In the genomic region with DNA sequence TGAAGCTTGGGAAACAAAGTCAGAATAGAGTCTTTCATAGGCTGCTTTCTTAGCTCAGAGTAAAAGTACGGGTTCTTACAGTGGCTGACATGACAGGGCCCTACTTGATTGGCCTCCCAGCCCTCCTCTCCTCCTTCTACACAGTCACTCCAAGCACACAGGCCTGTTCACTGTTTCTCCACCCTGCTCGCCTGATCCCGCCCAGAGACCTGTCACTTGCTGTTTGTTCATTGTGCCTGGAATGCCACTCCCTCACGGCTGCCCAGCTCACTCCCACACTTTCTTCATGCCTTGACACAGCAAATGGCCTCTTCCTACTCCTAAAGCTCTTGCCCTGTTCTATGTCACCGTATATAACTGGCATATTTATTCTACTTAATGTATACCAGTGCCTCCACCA, we compare ENCODE assay signal across 1 cellular context.
TF ChIP-seq lines count a peak whose summit lies in the region.

No MANE protein-coding gene starts in this region.

TF ChIP-seq in H1, 55 proteins besides CTCF, POLR2A, EP300 and RAD21:
- TF ChIP-seq, protein P1, sequence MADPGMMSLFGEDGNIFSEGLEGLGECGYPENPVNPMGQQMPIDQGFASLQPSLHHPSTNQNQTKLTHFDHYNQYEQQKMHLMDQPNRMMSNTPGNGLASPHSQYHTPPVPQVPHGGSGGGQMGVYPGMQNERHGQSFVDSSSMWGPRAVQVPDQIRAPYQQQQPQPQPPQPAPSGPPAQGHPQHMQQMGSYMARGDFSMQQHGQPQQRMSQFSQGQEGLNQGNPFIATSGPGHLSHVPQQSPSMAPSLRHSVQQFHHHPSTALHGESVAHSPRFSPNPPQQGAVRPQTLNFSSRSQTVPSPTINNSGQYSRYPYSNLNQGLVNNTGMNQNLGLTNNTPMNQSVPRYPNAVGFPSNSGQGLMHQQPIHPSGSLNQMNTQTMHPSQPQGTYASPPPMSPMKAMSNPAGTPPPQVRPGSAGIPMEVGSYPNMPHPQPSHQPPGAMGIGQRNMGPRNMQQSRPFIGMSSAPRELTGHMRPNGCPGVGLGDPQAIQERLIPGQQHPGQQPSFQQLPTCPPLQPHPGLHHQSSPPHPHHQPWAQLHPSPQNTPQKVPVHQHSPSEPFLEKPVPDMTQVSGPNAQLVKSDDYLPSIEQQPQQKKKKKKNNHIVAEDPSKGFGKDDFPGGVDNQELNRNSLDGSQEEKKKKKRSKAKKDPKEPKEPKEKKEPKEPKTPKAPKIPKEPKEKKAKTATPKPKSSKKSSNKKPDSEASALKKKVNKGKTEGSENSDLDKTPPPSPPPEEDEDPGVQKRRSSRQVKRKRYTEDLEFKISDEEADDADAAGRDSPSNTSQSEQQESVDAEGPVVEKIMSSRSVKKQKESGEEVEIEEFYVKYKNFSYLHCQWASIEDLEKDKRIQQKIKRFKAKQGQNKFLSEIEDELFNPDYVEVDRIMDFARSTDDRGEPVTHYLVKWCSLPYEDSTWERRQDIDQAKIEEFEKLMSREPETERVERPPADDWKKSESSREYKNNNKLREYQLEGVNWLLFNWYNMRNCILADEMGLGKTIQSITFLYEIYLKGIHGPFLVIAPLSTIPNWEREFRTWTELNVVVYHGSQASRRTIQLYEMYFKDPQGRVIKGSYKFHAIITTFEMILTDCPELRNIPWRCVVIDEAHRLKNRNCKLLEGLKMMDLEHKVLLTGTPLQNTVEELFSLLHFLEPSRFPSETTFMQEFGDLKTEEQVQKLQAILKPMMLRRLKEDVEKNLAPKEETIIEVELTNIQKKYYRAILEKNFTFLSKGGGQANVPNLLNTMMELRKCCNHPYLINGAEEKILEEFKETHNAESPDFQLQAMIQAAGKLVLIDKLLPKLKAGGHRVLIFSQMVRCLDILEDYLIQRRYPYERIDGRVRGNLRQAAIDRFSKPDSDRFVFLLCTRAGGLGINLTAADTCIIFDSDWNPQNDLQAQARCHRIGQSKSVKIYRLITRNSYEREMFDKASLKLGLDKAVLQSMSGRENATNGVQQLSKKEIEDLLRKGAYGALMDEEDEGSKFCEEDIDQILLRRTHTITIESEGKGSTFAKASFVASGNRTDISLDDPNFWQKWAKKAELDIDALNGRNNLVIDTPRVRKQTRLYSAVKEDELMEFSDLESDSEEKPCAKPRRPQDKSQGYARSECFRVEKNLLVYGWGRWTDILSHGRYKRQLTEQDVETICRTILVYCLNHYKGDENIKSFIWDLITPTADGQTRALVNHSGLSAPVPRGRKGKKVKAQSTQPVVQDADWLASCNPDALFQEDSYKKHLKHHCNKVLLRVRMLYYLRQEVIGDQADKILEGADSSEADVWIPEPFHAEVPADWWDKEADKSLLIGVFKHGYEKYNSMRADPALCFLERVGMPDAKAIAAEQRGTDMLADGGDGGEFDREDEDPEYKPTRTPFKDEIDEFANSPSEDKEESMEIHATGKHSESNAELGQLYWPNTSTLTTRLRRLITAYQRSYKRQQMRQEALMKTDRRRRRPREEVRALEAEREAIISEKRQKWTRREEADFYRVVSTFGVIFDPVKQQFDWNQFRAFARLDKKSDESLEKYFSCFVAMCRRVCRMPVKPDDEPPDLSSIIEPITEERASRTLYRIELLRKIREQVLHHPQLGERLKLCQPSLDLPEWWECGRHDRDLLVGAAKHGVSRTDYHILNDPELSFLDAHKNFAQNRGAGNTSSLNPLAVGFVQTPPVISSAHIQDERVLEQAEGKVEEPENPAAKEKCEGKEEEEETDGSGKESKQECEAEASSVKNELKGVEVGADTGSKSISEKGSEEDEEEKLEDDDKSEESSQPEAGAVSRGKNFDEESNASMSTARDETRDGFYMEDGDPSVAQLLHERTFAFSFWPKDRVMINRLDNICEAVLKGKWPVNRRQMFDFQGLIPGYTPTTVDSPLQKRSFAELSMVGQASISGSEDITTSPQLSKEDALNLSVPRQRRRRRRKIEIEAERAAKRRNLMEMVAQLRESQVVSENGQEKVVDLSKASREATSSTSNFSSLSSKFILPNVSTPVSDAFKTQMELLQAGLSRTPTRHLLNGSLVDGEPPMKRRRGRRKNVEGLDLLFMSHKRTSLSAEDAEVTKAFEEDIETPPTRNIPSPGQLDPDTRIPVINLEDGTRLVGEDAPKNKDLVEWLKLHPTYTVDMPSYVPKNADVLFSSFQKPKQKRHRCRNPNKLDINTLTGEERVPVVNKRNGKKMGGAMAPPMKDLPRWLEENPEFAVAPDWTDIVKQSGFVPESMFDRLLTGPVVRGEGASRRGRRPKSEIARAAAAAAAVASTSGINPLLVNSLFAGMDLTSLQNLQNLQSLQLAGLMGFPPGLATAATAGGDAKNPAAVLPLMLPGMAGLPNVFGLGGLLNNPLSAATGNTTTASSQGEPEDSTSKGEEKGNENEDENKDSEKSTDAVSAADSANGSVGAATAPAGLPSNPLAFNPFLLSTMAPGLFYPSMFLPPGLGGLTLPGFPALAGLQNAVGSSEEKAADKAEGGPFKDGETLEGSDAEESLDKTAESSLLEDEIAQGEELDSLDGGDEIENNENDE (IDR thresholded peaks at IDR 0.05; ENCODE audit: insufficient replicate concordance, low read length) = no peak
- TF ChIP-seq ZNF274 (IDR thresholded peaks at IDR 0.05; ENCODE audit: borderline replicate concordance, extremely low read depth, low read length) (no peak), SIN3A (conservative IDR thresholded peaks at IDR 0.05 in 1 of 2, IDR thresholded peaks at IDR 0.05 in 1 of 2; ENCODE audit: low read depth in 1 of 2, low read length in 2 of 2) (no peak), MAFK (IDR thresholded peaks at IDR 0.05; ENCODE audit: low read depth, low read length) (no peak)
